In genomic region chr12:65010437-65010836, GRCh38 we compare ENCODE assay signal across 26 cellular contexts.
DNase-seq lines count a peak whose midpoint lies in the region; ATAC-seq, FAIRE-seq and TF ChIP-seq lines count a peak whose summit lies in the region.
"Had no signal": no experiment of that assay in that cellular context is flagged by ENCODE, and none has a peak within 500 bp of the region (broad histone marks: within the 10 kb centered on the region; RNA-seq: fewer than 3 reads in every experiment).

No MANE protein-coding gene starts in this region.

- H3K18ac ChIP-seq in H1 (ENCODE audit: extremely low read depth, low read length) (no peak overlapping the region), mesendoderm (ENCODE audit: low read length) (no peak overlapping the region)

- TF ChIP-seq CTCF in 22Rv1 (IDR thresholded peaks at IDR 0.05): no peak
- TF ChIP-seq CTCF in PC-3 (conservative IDR thresholded peaks at IDR 0.05; ENCODE audit: low read depth, low read length): no peak
- no peak for TF ChIP-seq CTCF in H1 (IDR thresholded peaks at IDR 0.05; ENCODE audit: control extremely low read depth in 1 of 3, insufficient read depth in 1 of 3, low read depth in 1 of 3, low read length in 3 of 3)
- no peak for TF ChIP-seq CTCF in activated CD8-positive, alpha-beta T cell treated with anti-CD3 and anti-CD28 coated beads for 36 hours (IDR thresholded peaks at IDR 0.05)

- H3K9me3 Mint-ChIP-seq in activated CD8-positive, alpha-beta T cell treated with anti-CD3 and anti-CD28 coated beads for 36 hours: no peaks in the 10 kb centered on the region
- H3K9me3 Mint-ChIP-seq: CD4-positive, alpha-beta T cell; CD8-positive, alpha-beta memory T cell; H9 had no signal

- H3K4me1 ChIP-seq in PC-3 (ENCODE audit: insufficient read depth, low read length) (no peaks in the 10 kb centered on the region), H1 (replicated peaks in 1 of 4; ENCODE audit: control insufficient read depth in 3 of 4, insufficient read depth in 4 of 4, low read length in 3 of 4) (no peaks in the 10 kb centered on the region), mesendoderm (ENCODE audit: control insufficient read depth, low read depth, low read length) (no peaks in the 10 kb centered on the region)
- H3K4me1 ChIP-seq: A549; BE2C; BLaER1 treated with 17β-estradiol and CSF1 and Interleukin-3, amounts not matched to agents 10 nM and 100 nM had no signal

- TF ChIP-seq RAD21 in H1 (IDR thresholded peaks at IDR 0.05 in 1 of 2, conservative IDR thresholded peaks at IDR 0.05 in 1 of 2; ENCODE audit: low read depth in 2 of 2, low read length in 2 of 2): no peak

- no peaks in the 10 kb centered on the region for H3K79me1 ChIP-seq in H1 (ENCODE audit: low read depth, low read length)
- no peaks in the 10 kb centered on the region for H3K79me1 ChIP-seq in mesendoderm (ENCODE audit: low read length)

- ATAC-seq in PC-3: peak; percentile 61
- ATAC-seq in activated CD8-positive, alpha-beta T cell treated with anti-CD3 and anti-CD28 coated beads for 36 hours: no peak
- ATAC-seq: A549, GM12878, HCT116 had no signal

- H4K91ac ChIP-seq in H1 (replicated peaks; ENCODE audit: insufficient read length, low read length): no peak overlapping the region

- 0 out of 2 replicates have a peak, but pooled peaks cover 2% of the 10 kb centered on the region for H3K27me3 ChIP-seq in PC-3 (ENCODE audit: low read length)
- no peaks in the 10 kb centered on the region for H3K27me3 ChIP-seq in H1 (replicated peaks in 1 of 4; ENCODE audit: control insufficient read depth in 3 of 4, extremely low read depth in 1 of 4, insufficient read depth in 3 of 4, low read length in 3 of 4)
- H3K27me3 ChIP-seq in mesendoderm (ENCODE audit: insufficient read depth, low read length, poor library complexity): no peaks in the 10 kb centered on the region
- H3K27me3 ChIP-seq: BLaER1 treated with 17β-estradiol and CSF1 and Interleukin-3, amounts not matched to agents 10 nM and 100 nM had no signal

- H4K20me1 ChIP-seq in PC-3 (ENCODE audit: low read length): no peaks in the 10 kb centered on the region
- no peaks in the 10 kb centered on the region for H4K20me1 ChIP-seq in H1 (replicated peaks in 1 of 2; ENCODE audit: control insufficient read depth in 1 of 2, insufficient read depth in 2 of 2, low read length in 2 of 2)
- H4K20me1 ChIP-seq: BLaER1 treated with 17β-estradiol and CSF1 and Interleukin-3, amounts not matched to agents 10 nM and 100 nM had no signal

- TF ChIP-seq EP300 in H1 (IDR thresholded peaks at IDR 0.05; ENCODE audit: borderline replicate concordance in 1 of 2, low read depth in 2 of 2, low read length in 2 of 2): no peak

- no peaks in the 10 kb centered on the region for H3K36me3 ChIP-seq in PC-3 (ENCODE audit: low read depth, low read length)
- H3K36me3 ChIP-seq in H1 (ENCODE audit: control insufficient read depth in 2 of 4, insufficient read depth in 4 of 4, low read length in 3 of 4): no peaks in the 10 kb centered on the region
- H3K36me3 ChIP-seq in mesendoderm (ENCODE audit: control insufficient read depth, insufficient read depth, low read length): no peaks in the 10 kb centered on the region
- H3K36me3 ChIP-seq: BE2C; BLaER1 treated with 17β-estradiol and CSF1 and Interleukin-3, amounts not matched to agents 10 nM and 100 nM had no signal

- H2BK20ac ChIP-seq in H1 (ENCODE audit: low read length): peak overlapping the region; percentile 62; the same call in 1 of the 2 replicates

- H3K27ac Mint-ChIP-seq in activated CD8-positive, alpha-beta T cell treated with anti-CD3 and anti-CD28 coated beads for 36 hours: no peak overlapping the region
- H3K27ac Mint-ChIP-seq: CD14-positive monocyte; CD4-positive, alpha-beta T cell; CD8-positive, alpha-beta memory T cell; H9 had no signal

- H3K4me3 Mint-ChIP-seq in activated CD8-positive, alpha-beta T cell treated with anti-CD3 and anti-CD28 coated beads for 36 hours: no peak overlapping the region
- H3K4me3 Mint-ChIP-seq: CD14-positive monocyte; CD4-positive, alpha-beta T cell; CD8-positive, alpha-beta memory T cell; H9 had no signal

- H2BK120ac ChIP-seq in H1 (replicated peaks; ENCODE audit: low read depth, low read length) (no peak overlapping the region), mesendoderm (ENCODE audit: low read depth, low read length) (no peak overlapping the region)

- peaks cover 14% of the 10 kb centered on the region for H3K27me3 Mint-ChIP-seq in activated CD8-positive, alpha-beta T cell treated with anti-CD3 and anti-CD28 coated beads for 36 hours

- POLR2A ChIA-PET in PC-3 (lab: Charles Lee; ENCODE audit: unreplicated experiment) (no interaction called here), H1 (lab: Charles Lee; ENCODE audit: partially characterized antibody) (interaction anchor here (0.6 kb wide), 1 partner anchor 54 kb away, joined by 3 read pairs; no protein-coding TSS in a partner anchor)
- POLR2A ChIA-PET in activated CD8-positive, alpha-beta T cell treated with anti-CD3 and anti-CD28 coated beads for 36 hours (lab: Charles Lee): no interaction called here

- H3K56ac ChIP-seq in H1 (replicated peaks; ENCODE audit: insufficient read length, low read depth, low read length) (no peak overlapping the region), mesendoderm (ENCODE audit: low read length) (no peak overlapping the region)

- no peaks in the 10 kb centered on the region for H3K79me2 ChIP-seq in PC-3 (ENCODE audit: low read length)
- H3K79me2 ChIP-seq in H1 (ENCODE audit: control insufficient read depth in 1 of 2, insufficient read depth in 2 of 2, low read length in 2 of 2): no peaks in the 10 kb centered on the region
- no peaks in the 10 kb centered on the region for H3K79me2 ChIP-seq in mesendoderm (ENCODE audit: control insufficient read depth, insufficient read depth, low read length)

- no peak overlapping the region for H2BK12ac ChIP-seq in H1 (ENCODE audit: low read depth, low read length)

- no peak overlapping the region for H4K8ac ChIP-seq in H1 (ENCODE audit: extremely low read depth, insufficient read depth, low read length)
- H4K8ac ChIP-seq in mesendoderm (ENCODE audit: low read depth, low read length): peak overlapping the region; percentile 28

- no peaks in the 10 kb centered on the region; the same call in 1 of the 2 replicates for H3K23me2 ChIP-seq in H1 (ENCODE audit: low read depth, low read length)

- FAIRE-seq in H1 (lab: Jason Lieb, UNC): no peak
- FAIRE-seq: A549, D721Med, GM12878, GM19239 had no signal

- H2AK5ac ChIP-seq in H1 (ENCODE audit: low read depth, low read length): no peak overlapping the region
- H2AK5ac ChIP-seq in mesendoderm (ENCODE audit: low read length): no peak overlapping the region

- no peak overlapping the region for H3K14ac ChIP-seq in H1 (ENCODE audit: insufficient read length)

- H2BK5ac ChIP-seq in H1 (ENCODE audit: low read depth, low read length) (no peak overlapping the region), mesendoderm (ENCODE audit: low read length) (no peak overlapping the region)

- no peaks in the 10 kb centered on the region for H3K9me3 ChIP-seq in PC-3 (ENCODE audit: low read length)
- H3K9me3 ChIP-seq in H1 (ENCODE audit: insufficient read depth in 2 of 2, low read depth in 1 of 2, low read length in 1 of 2): no peaks in the 10 kb centered on the region; a peak in 1 of 4 replicates
- H3K9me3 ChIP-seq: A549; BE2C; BLaER1 treated with 17β-estradiol and CSF1 and Interleukin-3, amounts not matched to agents 10 nM and 100 nM had no signal

- H3K23ac ChIP-seq in H1 (ENCODE audit: insufficient read length) (no peak overlapping the region), mesendoderm (ENCODE audit: low read length) (no peak overlapping the region)

- H3K4me2 ChIP-seq in PC-3 (ENCODE audit: low read length) (no peak overlapping the region), H1 (ENCODE audit: insufficient read depth in 1 of 2, low read depth in 2 of 2, low read length in 2 of 2) (no peak overlapping the region), mesendoderm (ENCODE audit: low read length) (no peak overlapping the region)
- H3K4me2 ChIP-seq: A549; BLaER1 treated with 17β-estradiol and CSF1 and Interleukin-3, amounts not matched to agents 10 nM and 100 nM had no signal

- CTCF ChIA-PET in PC-3 (lab: Charles Lee): no interaction called here
- CTCF ChIA-PET in H1 (lab: Charles Lee; ENCODE audit: partially characterized antibody): interaction anchor here (1.3 kb wide), 1 partner anchor 102 kb away, joined by 3 read pairs; no protein-coding TSS in a partner anchor
- CTCF ChIA-PET in activated CD8-positive, alpha-beta T cell treated with anti-CD3 and anti-CD28 coated beads for 36 hours (lab: Charles Lee): no interaction called here

- DNase-seq in PC-3 (peak; percentile 14), H1 (ENCODE audit: low read depth in 1 of 2, low spot score in 2 of 2) (no peak), mesendoderm (no peak), NCI-H748 (lab: John Stamatoyannopoulos, UW; ENCODE audit: unreplicated experiment) (no peak), amniotic stem cell (lab: John Stamatoyannopoulos, UW) (no peak), T-helper 1 cell (no peak)
- no peak for DNase-seq in activated CD8-positive, alpha-beta T cell treated with anti-CD3 and anti-CD28 coated beads for 36 hours
- DNase-seq: 8988T; ACHN; AML-193; BE2C; CD4-positive, alpha-beta T cell; CD8-positive, alpha-beta memory T cell; DMS 273 treated with DMSO at 0.1 percent for 48 hours; DMS79; EL; GDM1; H9 had no signal

- H3K4me3 ChIP-seq in PC-3 (ENCODE audit: low read length): no peak overlapping the region
- no peak overlapping the region for H3K4me3 ChIP-seq in H1 (ENCODE audit: extremely low read depth in 1 of 4, insufficient read depth in 2 of 4, low read depth in 3 of 4, low read length in 4 of 4)
- no peak overlapping the region for H3K4me3 ChIP-seq in mesendoderm (ENCODE audit: low read length)
- H3K4me3 ChIP-seq: A549; BLaER1 treated with 17β-estradiol and CSF1 and Interleukin-3, amounts not matched to agents 10 nM and 100 nM; GM12878 had no signal

- H3F3A ChIP-seq in PC-3 (ENCODE audit: low read length, unreplicated experiment): no peaks in the 10 kb centered on the region

- H4K5ac ChIP-seq in H1 (ENCODE audit: insufficient read length, low read depth, low read length): no peak overlapping the region
- H4K5ac ChIP-seq in mesendoderm (ENCODE audit: low read length): no peak overlapping the region

- no peaks in the 10 kb centered on the region for H3K36me3 Mint-ChIP-seq in activated CD8-positive, alpha-beta T cell treated with anti-CD3 and anti-CD28 coated beads for 36 hours (ENCODE audit: low read depth)
- H3K36me3 Mint-ChIP-seq: CD14-positive monocyte; CD8-positive, alpha-beta memory T cell had no signal

- H3K27ac ChIP-seq in 22Rv1 (peak overlapping the region; percentile 41), PC-3 (ENCODE audit: low read length) (no peak overlapping the region), H1 (ENCODE audit: low read depth, low read length) (no peak overlapping the region), mesendoderm (ENCODE audit: low read depth, low read length) (no peak overlapping the region)
- H3K27ac ChIP-seq: A549; BLaER1 treated with 17β-estradiol and CSF1 and Interleukin-3, amounts not matched to agents 10 nM and 100 nM had no signal

- TF ChIP-seq POLR2A in H1 (IDR thresholded peaks at IDR 0.05; ENCODE audit: control extremely low read depth in 1 of 2, low read depth in 2 of 2, low read length in 2 of 2): no peak

- no peaks in the 10 kb centered on the region for H3K4me1 Mint-ChIP-seq in activated CD8-positive, alpha-beta T cell treated with anti-CD3 and anti-CD28 coated beads for 36 hours (ENCODE audit: low read depth)
- H3K4me1 Mint-ChIP-seq: CD14-positive monocyte; CD8-positive, alpha-beta memory T cell; H9 had no signal

- 93% methylated on average over 2 of the region's 2 CpGs; no CpG with 5 or more reads in 1 of the 2 experiments for WGBS in H1 (ENCODE audit: extremely low coverage in 1 of 2, insufficient coverage in 1 of 2, insufficient read length in 1 of 2, insufficient replicate concordance in 2 of 2, low coverage in 1 of 2, low lambda C conversion rate in 2 of 2, missing lambda C conversion rate in 1 of 2), 2 experiments
- no CpG with 5 or more reads among the region's 2 CpGs for WGBS in mesendoderm (ENCODE audit: extremely low coverage, insufficient coverage, low lambda C conversion rate)

- intact Hi-C loops in PC-3 (cut with micrococcal nuclease): no loop called here
- intact Hi-C loops in activated CD8-positive, alpha-beta T cell treated with anti-CD3 and anti-CD28 coated beads for 36 hours (cut with micrococcal nuclease): no loop called here

- no peak overlapping the region for H2BK15ac ChIP-seq in H1 (ENCODE audit: low read length)
- peak overlapping the region; percentile 57 for H2BK15ac ChIP-seq in mesendoderm (replicated peaks; ENCODE audit: low read depth)

- H3K9me2 ChIP-seq in PC-3 (replicated peaks; ENCODE audit: low read length): no peaks in the 10 kb centered on the region

- H3K4ac ChIP-seq in H1 (replicated peaks; ENCODE audit: insufficient read length, low read depth, low read length) (no peak overlapping the region), mesendoderm (ENCODE audit: low read depth, low read length) (no peak overlapping the region)

- H2AFZ ChIP-seq in PC-3 (ENCODE audit: low read length) (no peak overlapping the region), H1 (ENCODE audit: low read length) (no peak overlapping the region; the same call in 1 of the 2 replicates)

- H3K9ac ChIP-seq in PC-3 (ENCODE audit: low read length): no peak overlapping the region
- H3K9ac ChIP-seq in H1 (replicated peaks in 1 of 4; ENCODE audit: extremely low read depth in 1 of 4, low read depth in 3 of 4, low read length in 3 of 4): no peak overlapping the region
- no peak overlapping the region for H3K9ac ChIP-seq in mesendoderm (ENCODE audit: low read length)
- H3K9ac ChIP-seq: BLaER1 treated with 17β-estradiol and CSF1 and Interleukin-3, amounts not matched to agents 10 nM and 100 nM had no signal

- BruUV-seq in PC-3 (replicated peaks; lab: Mats Ljungman, UMichigan): no TSS peak
